15 cellular contexts compared by ENCODE assay signal in genomic region chr11:19976281-19976941, GRCh38.
"Had no signal": no experiment of that assay in that cellular context is flagged by ENCODE, and none has a peak within 500 bp of the region (broad histone marks: within the 10 kb centered on the region; RNA-seq: fewer than 3 reads in every experiment).

No MANE protein-coding gene starts in this region.

- H3K4me1 ChIP-seq: breast epithelium had no signal

- H3K36me3 ChIP-seq: breast epithelium, left lung had no signal

- ATAC-seq: activated CD8-positive, alpha-beta memory T cell treated with anti-CD3 and anti-CD28 coated beads, Interleukin-2, amount 10 ng/mL, durations not matched to agents 7 days and 5 days; left lung; stimulated activated naive CD8-positive, alpha-beta T cell treated with anti-CD3 and anti-CD28 coated beads, Interleukin-15, amount 100 ng/mL, for 72 hours; T-helper 17 cell had no signal

- H3K27ac ChIP-seq: breast epithelium, esophagus muscularis mucosa, left lung, testis had no signal

- H3K27ac Mint-ChIP-seq: activated CD8-positive, alpha-beta memory T cell treated with anti-CD3 and anti-CD28 coated beads, Interleukin-2, amount 10 ng/mL, durations not matched to agents 7 days and 5 days; activated naive CD8-positive, alpha-beta T cell; activated T-cell treated with anti-CD3 and anti-CD28 coated beads, Interleukin-2, amount 50 U/mL, for 24 hours; memory B cell; T-helper 17 cell had no signal

- DNase-seq: activated CD4-positive, alpha-beta T cell treated with anti-CD3 and anti-CD28 coated beads, Interleukin-2, amount 50 U/mL, for 4 hours; activated CD4-positive, CD25-positive, alpha-beta regulatory T cell treated with anti-CD3 and anti-CD28 coated beads, Interleukin-2, amount 50 U/mL, for 72 hours; activated CD8-positive, alpha-beta memory T cell treated with anti-CD3 and anti-CD28 coated beads, Interleukin-2, amount 10 ng/mL, durations not matched to agents 7 days and 5 days; activated effector memory CD4-positive, alpha-beta T cell treated with anti-CD3 and anti-CD28 coated beads, Interleukin-2, amount 50 U/mL, for 16 hours; activated T-cell treated with anti-CD3 and anti-CD28 coated beads, Interleukin-2, amount 50 U/mL, for 24 hours; left lung; stimulated activated CD4-positive, alpha-beta T cell treated with anti-CD3 and anti-CD28 coated beads, Interleukin-15, amount 100 ng/mL, for 24 hours; stimulated activated CD4-positive, alpha-beta T cell treated with anti-CD3 and anti-CD28 coated beads, Interleukin-4, amount 100 ng/mL, for 24 hours; stimulated activated naive CD8-positive, alpha-beta T cell treated with anti-CD3 and anti-CD28 coated beads, Interleukin-15, amount 100 ng/mL, for 72 hours; T-helper 17 cell; testis had no signal

- H3K4me1 Mint-ChIP-seq: T-helper 17 cell had no signal

- H3K9me3 ChIP-seq: breast epithelium, esophagus muscularis mucosa, left lung, testis had no signal

- H3K27me3 ChIP-seq: breast epithelium, esophagus muscularis mucosa, left lung, testis had no signal

- H3K4me3 ChIP-seq: breast epithelium, esophagus muscularis mucosa, left lung, testis had no signal

- H3K4me3 Mint-ChIP-seq: activated CD8-positive, alpha-beta memory T cell treated with anti-CD3 and anti-CD28 coated beads, Interleukin-2, amount 10 ng/mL, durations not matched to agents 7 days and 5 days; activated naive CD8-positive, alpha-beta T cell; activated T-cell treated with anti-CD3 and anti-CD28 coated beads, Interleukin-2, amount 50 U/mL, for 24 hours; memory B cell; stimulated activated naive CD8-positive, alpha-beta T cell treated with anti-CD3 and anti-CD28 coated beads, Interleukin-15, amount 100 ng/mL, for 72 hours; T-helper 17 cell had no signal

- H3K36me3 Mint-ChIP-seq: activated CD8-positive, alpha-beta memory T cell treated with anti-CD3 and anti-CD28 coated beads, Interleukin-2, amount 10 ng/mL, durations not matched to agents 7 days and 5 days; activated naive CD8-positive, alpha-beta T cell; memory B cell had no signal

- H3K9me3 Mint-ChIP-seq: activated T-cell treated with anti-CD3 and anti-CD28 coated beads, Interleukin-2, amount 50 U/mL, for 24 hours; memory B cell; stimulated activated naive CD8-positive, alpha-beta T cell treated with anti-CD3 and anti-CD28 coated beads, Interleukin-15, amount 100 ng/mL, for 72 hours had no signal
